In the genomic region with DNA sequence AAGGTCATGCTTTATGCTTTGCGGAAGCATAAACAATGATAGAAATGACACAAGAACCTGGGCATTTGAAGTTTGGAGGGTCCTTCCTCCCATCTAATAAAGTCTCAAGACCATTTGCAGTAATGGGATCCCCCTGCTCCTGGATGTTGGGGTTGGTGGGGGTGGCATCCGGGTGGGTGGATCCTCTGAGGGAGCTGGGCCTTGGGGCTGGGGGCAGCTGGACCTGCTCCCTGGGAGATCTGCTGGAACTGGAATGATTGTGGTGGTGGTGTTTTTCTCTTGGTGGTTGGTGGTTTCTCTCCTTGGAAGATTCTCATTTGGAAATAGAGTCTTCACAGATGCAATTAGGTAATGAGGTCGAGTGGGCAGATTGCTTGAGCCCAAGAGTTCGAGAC, we compare ENCODE assay signal across 16 cellular contexts. TPM values are rescaled to one million over a fixed set of nuclear protein-coding genes. Genes with fewer than 3 reads are reported as not detected.
A peak's percentile ranks its signal among the peaks of the same experiment; 100 is the strongest.
DNase-seq lines count a peak whose midpoint lies in the region; ATAC-seq and TF ChIP-seq lines count a peak whose summit lies in the region.
"Had no signal": no experiment of that assay in that cellular context is flagged by ENCODE, and none has a peak within 500 bp of the region (broad histone marks: within the 10 kb centered on the region; RNA-seq: fewer than 3 reads in every experiment).

No MANE protein-coding gene starts in this region.

- H3K27me3 ChIP-seq in CD4-positive, alpha-beta T cell (ENCODE audit: control insufficient read depth, insufficient read depth, low read length), result no peaks in the 10 kb centered on the region
- no peaks in the 10 kb centered on the region for H3K27me3 ChIP-seq in naive thymus-derived CD4-positive, alpha-beta T cell (ENCODE audit: control insufficient read depth in 2 of 2, insufficient read depth in 2 of 2, low read length in 2 of 2)
- H3K27me3 ChIP-seq: breast epithelium had no signal

- CTCF ChIA-PET in CD4-positive, alpha-beta T cell (lab: Charles Lee), result no interaction called here
- CTCF ChIA-PET in activated CD8-positive, alpha-beta T cell treated with anti-CD3 and anti-CD28 coated beads, Interleukin-2, amount 10 ng/mL, durations not matched to agents 7 days and 5 days (lab: Charles Lee), result interaction anchor here (8.0 kb wide), 1 partner anchor 20 kb away, joined by 78 read pairs; no protein-coding TSS in a partner anchor
- CTCF ChIA-PET in naive thymus-derived CD4-positive, alpha-beta T cell (lab: Charles Lee), result no interaction called here

- no peaks in the 10 kb centered on the region for H3K9me3 ChIP-seq in CD4-positive, alpha-beta T cell (ENCODE audit: control insufficient read depth, low read length)
- H3K9me3 ChIP-seq in naive thymus-derived CD4-positive, alpha-beta T cell (ENCODE audit: control insufficient read depth in 2 of 3, low read length in 3 of 3), result no peaks in the 10 kb centered on the region
- H3K9me3 ChIP-seq: breast epithelium had no signal

- no peaks in the 10 kb centered on the region for H3K27me3 Mint-ChIP-seq in T-helper 1 cell treated with Interleukin-12 subunit alpha and Interleukin-12 subunit beta and Interleukin-4 antibody, amounts not matched to agents 30 μg/mL and 1 μg/mL, for 36 hours (ENCODE audit: low read depth)
- H3K27me3 Mint-ChIP-seq in CD4-positive, alpha-beta T cell, result no peaks in the 10 kb centered on the region
- H3K27me3 Mint-ChIP-seq in activated CD8-positive, alpha-beta T cell treated with anti-CD3 and anti-CD28 coated beads, Interleukin-2, amount 10 ng/mL, durations not matched to agents 7 days and 5 days (ENCODE audit: low read depth), result no peaks in the 10 kb centered on the region
- H3K27me3 Mint-ChIP-seq in naive thymus-derived CD4-positive, alpha-beta T cell, result no peaks in the 10 kb centered on the region

- peaks cover 12% of the 10 kb centered on the region for H3K4me1 Mint-ChIP-seq in T-helper 1 cell treated with Interleukin-12 subunit alpha and Interleukin-12 subunit beta and Interleukin-4 antibody, amounts not matched to agents 30 μg/mL and 1 μg/mL, for 36 hours (ENCODE audit: low read depth)
- peaks cover 16% of the 10 kb centered on the region for H3K4me1 Mint-ChIP-seq in CD4-positive, alpha-beta T cell (ENCODE audit: low read depth)
- H3K4me1 Mint-ChIP-seq in activated CD8-positive, alpha-beta T cell treated with anti-CD3 and anti-CD28 coated beads, Interleukin-2, amount 10 ng/mL, durations not matched to agents 7 days and 5 days (ENCODE audit: low read depth), result peaks cover 6% of the 10 kb centered on the region
- peaks cover 10 to 18% (median 12%) of the 10 kb centered on the region in 7 donors for H3K4me1 Mint-ChIP-seq in naive thymus-derived CD4-positive, alpha-beta T cell

- H3K36me3 Mint-ChIP-seq in T-helper 1 cell treated with Interleukin-12 subunit alpha and Interleukin-12 subunit beta and Interleukin-4 antibody, amounts not matched to agents 30 μg/mL and 1 μg/mL, for 36 hours (ENCODE audit: low read depth), result peaks cover 11% of the 10 kb centered on the region
- H3K36me3 Mint-ChIP-seq in CD4-positive, alpha-beta T cell (ENCODE audit: low read depth), result peaks cover 17% of the 10 kb centered on the region
- peaks cover 26% of the 10 kb centered on the region for H3K36me3 Mint-ChIP-seq in activated CD8-positive, alpha-beta T cell treated with anti-CD3 and anti-CD28 coated beads, Interleukin-2, amount 10 ng/mL, durations not matched to agents 7 days and 5 days (ENCODE audit: low read depth)
- peaks cover 0 to 15% (median under 1%) of the 10 kb centered on the region in 5 donors for H3K36me3 Mint-ChIP-seq in naive thymus-derived CD4-positive, alpha-beta T cell

- POLR2A ChIA-PET in CD4-positive, alpha-beta T cell (lab: Charles Lee), result interaction anchor here (0.6 to 1.0 kb wide), 2 partner anchors 20 to 943 kb away, joined by 3 to 5 read pairs; no protein-coding TSS in a partner anchor
- POLR2A ChIA-PET in activated CD8-positive, alpha-beta T cell treated with anti-CD3 and anti-CD28 coated beads, Interleukin-2, amount 10 ng/mL, durations not matched to agents 7 days and 5 days (lab: Charles Lee), result interaction anchor here (0.6 to 2.2 kb wide), 3 partner anchors 10 to 105 kb away, joined by 3 to 9 read pairs (median 4); no protein-coding TSS in a partner anchor
- POLR2A ChIA-PET in naive thymus-derived CD4-positive, alpha-beta T cell (lab: Charles Lee), result interaction anchor here (1.3 to 8.3 kb wide), 2 partner anchors 21 to 63 kb away, joined by 3 to 142 read pairs; partner anchors contain the start of gene CARS1

- no peak overlapping the region for H3K27ac Mint-ChIP-seq in T-helper 1 cell treated with Interleukin-12 subunit alpha and Interleukin-12 subunit beta and Interleukin-4 antibody, amounts not matched to agents 30 μg/mL and 1 μg/mL, for 36 hours
- no peak overlapping the region for H3K27ac Mint-ChIP-seq in CD4-positive, alpha-beta T cell
- peak overlapping the region; percentile 72 for H3K27ac Mint-ChIP-seq in activated CD8-positive, alpha-beta T cell treated with anti-CD3 and anti-CD28 coated beads, Interleukin-2, amount 10 ng/mL, durations not matched to agents 7 days and 5 days
- peak overlapping the region in 4 of 9 donors; percentile 17 to 90 (median 60) for H3K27ac Mint-ChIP-seq in naive thymus-derived CD4-positive, alpha-beta T cell

- no peak for TF ChIP-seq CTCF in CD4-positive, alpha-beta T cell (IDR thresholded peaks at IDR 0.05)

- no peak for DNase-seq in T-helper 1 cell
- no peak for DNase-seq in CD4-positive, alpha-beta T cell
- DNase-seq in activated CD8-positive, alpha-beta T cell treated with anti-CD3 and anti-CD28 coated beads, Interleukin-2, amount 10 ng/mL, durations not matched to agents 7 days and 5 days, result no peak
- no peak for DNase-seq in naive thymus-derived CD4-positive, alpha-beta T cell
- no peak for DNase-seq in NCI-H128 (lab: John Stamatoyannopoulos, UW; ENCODE audit: unreplicated experiment)
- DNase-seq in NCI-H2029 (lab: John Stamatoyannopoulos, UW), result no peak
- DNase-seq: AML-193, NCI-H1105, NCI-H526, SHP77, WERI-Rb-1 had no signal

- H3K4me3 Mint-ChIP-seq in T-helper 1 cell treated with Interleukin-12 subunit alpha and Interleukin-12 subunit beta and Interleukin-4 antibody, amounts not matched to agents 30 μg/mL and 1 μg/mL, for 36 hours, result peak overlapping the region; percentile 43
- peak overlapping the region; percentile 83 for H3K4me3 Mint-ChIP-seq in CD4-positive, alpha-beta T cell
- no peak overlapping the region for H3K4me3 Mint-ChIP-seq in activated CD8-positive, alpha-beta T cell treated with anti-CD3 and anti-CD28 coated beads, Interleukin-2, amount 10 ng/mL, durations not matched to agents 7 days and 5 days
- peak overlapping the region in 7 of 10 donors; percentile 1 to 68 (median 42) for H3K4me3 Mint-ChIP-seq in naive thymus-derived CD4-positive, alpha-beta T cell

- H3K4me3 ChIP-seq in naive thymus-derived CD4-positive, alpha-beta T cell (ENCODE audit: low read length), result no peak overlapping the region
- H3K4me3 ChIP-seq: breast epithelium had no signal

- H3K4me1 ChIP-seq in naive thymus-derived CD4-positive, alpha-beta T cell (ENCODE audit: control insufficient read depth in 2 of 2, insufficient read depth in 2 of 2, low read length in 2 of 2), result peaks cover 0 to 4% of the 10 kb centered on the region in 2 donors
- H3K4me1 ChIP-seq: breast epithelium had no signal

- peaks cover 0 to 9% (median 0%) of the 10 kb centered on the region in 3 experiments for H3K36me3 ChIP-seq in naive thymus-derived CD4-positive, alpha-beta T cell (ENCODE audit: control insufficient read depth in 2 of 3, insufficient read depth in 3 of 3, low read length in 3 of 3)
- H3K36me3 ChIP-seq: breast epithelium, WERI-Rb-1 had no signal

- no peak for ATAC-seq in CD4-positive, alpha-beta T cell (ENCODE audit: poor library complexity)
- no peak for ATAC-seq in activated CD8-positive, alpha-beta T cell treated with anti-CD3 and anti-CD28 coated beads, Interleukin-2, amount 10 ng/mL, durations not matched to agents 7 days and 5 days
- ATAC-seq in naive thymus-derived CD4-positive, alpha-beta T cell, result no peak
- no peak for ATAC-seq in GM21723 (IDR thresholded peaks at IDR 0.05; ENCODE audit: unreplicated experiment)
- ATAC-seq: HepG2 had no signal

- intact Hi-C loops in CD4-positive, alpha-beta T cell (cut with DNase I, micrococcal nuclease), result loop anchor here in 1 of 2 experiments (2.0 to 5.0 kb wide), 3 partner anchors 16 to 107 kb away; partner anchors contain the start of gene CDKN1C
- intact Hi-C loops in naive thymus-derived CD4-positive, alpha-beta T cell (cut with micrococcal nuclease), result loop anchor here (5.0 kb wide), 4 partner anchors 107 to 552 kb away; partner anchors contain the start of genes CDKN1C (in 1 of the 2) and TRPM5 (in 1 of the 2)

- no peak overlapping the region for H3K27ac ChIP-seq in CD4-positive, alpha-beta T cell (ENCODE audit: low read depth, low read length)
- H3K27ac ChIP-seq in naive thymus-derived CD4-positive, alpha-beta T cell (ENCODE audit: low read depth, low read length), result no peak overlapping the region
- H3K27ac ChIP-seq: 22Rv1, breast epithelium, WERI-Rb-1 had no signal

- H3K9me3 Mint-ChIP-seq in T-helper 1 cell treated with Interleukin-12 subunit alpha and Interleukin-12 subunit beta and Interleukin-4 antibody, amounts not matched to agents 30 μg/mL and 1 μg/mL, for 36 hours, result no peaks in the 10 kb centered on the region
- H3K9me3 Mint-ChIP-seq in CD4-positive, alpha-beta T cell, result no peaks in the 10 kb centered on the region
- H3K9me3 Mint-ChIP-seq in activated CD8-positive, alpha-beta T cell treated with anti-CD3 and anti-CD28 coated beads, Interleukin-2, amount 10 ng/mL, durations not matched to agents 7 days and 5 days (ENCODE audit: insufficient read depth), result no peaks in the 10 kb centered on the region
- peaks cover 0 to 3% (median 0%) of the 10 kb centered on the region in 11 donors for H3K9me3 Mint-ChIP-seq in naive thymus-derived CD4-positive, alpha-beta T cell

RNA-seq across cellular contexts. Expression of gene NAP1L4, which starts 2.2 kb away (rescaled TPM):
- 100 to 1,000 TPM; 262 to 285 TPM for total RNA-seq in CD4-positive, alpha-beta T cell
- 100 to 1,000 TPM; 287 to 300 TPM for total RNA-seq in activated CD8-positive, alpha-beta T cell treated with anti-CD3 and anti-CD28 coated beads, Interleukin-2, amount 10 ng/mL, durations not matched to agents 7 days and 5 days
- total RNA-seq in naive thymus-derived CD4-positive, alpha-beta T cell, result 100 to 1,000 TPM; 245 to 356 (median 294) TPM
- 100 to 1,000 TPM; 134 to 172 TPM for polyA plus RNA-seq in naive thymus-derived CD4-positive, alpha-beta T cell
